28 cellular contexts compared by ENCODE assay signal in genomic region chr7:110853263-110853662, GRCh38.
"Had no signal": no experiment of that assay in that cellular context is flagged by ENCODE, and none has a peak within 500 bp of the region (broad histone marks: within the 10 kb centered on the region; RNA-seq: fewer than 3 reads in every experiment).

No MANE protein-coding gene starts in this region.

- H3K4me3 Mint-ChIP-seq: natural killer cell; nephron progenitor cell; neural progenitor cell; stimulated activated effector memory CD8-positive, alpha-beta T cell treated with anti-CD3 and anti-CD28 coated beads, Interleukin-12 subunit alpha, Interleukin-12 subunit beta, amount 100 ng/mL, for 72 hours; stimulated activated naive B cell treated with anti-CD40 and anti-IgM and Interleukin-4, amounts not matched to agents 10 μg/mL and 1 μg/mL and 100 μg/mL, for 72 hours; stimulated activated naive CD8-positive, alpha-beta T cell treated with anti-CD3 and anti-CD28 coated beads, Interleukin-15, Interleukin-2, amounts not matched to agents 100 ng/mL and 50 ng/mL, for 24 hours had no signal

- H3K4me1 Mint-ChIP-seq: natural killer cell; nephron progenitor cell; stimulated activated effector memory CD8-positive, alpha-beta T cell treated with anti-CD3 and anti-CD28 coated beads, Interleukin-12 subunit alpha, Interleukin-12 subunit beta, amount 100 ng/mL, for 72 hours; stimulated activated naive B cell treated with anti-CD40 and anti-IgM and Interleukin-4, amounts not matched to agents 10 μg/mL and 1 μg/mL and 100 μg/mL, for 72 hours had no signal

- H3K27me3 Mint-ChIP-seq: progenitor cell of endocrine pancreas; stimulated activated naive B cell treated with anti-CD40 and anti-IgM and Interleukin-4, amounts not matched to agents 10 μg/mL and 1 μg/mL and 100 μg/mL, for 72 hours; stimulated activated naive CD8-positive, alpha-beta T cell treated with anti-CD3 and anti-CD28 coated beads, Interleukin-15, Interleukin-2, amounts not matched to agents 100 ng/mL and 50 ng/mL, for 24 hours had no signal

- H3K9me3 Mint-ChIP-seq: stimulated activated effector memory CD8-positive, alpha-beta T cell treated with anti-CD3 and anti-CD28 coated beads, Interleukin-12 subunit alpha, Interleukin-12 subunit beta, amount 100 ng/mL, for 72 hours; stimulated activated naive B cell treated with anti-CD40 and anti-IgM and Interleukin-4, amounts not matched to agents 10 μg/mL and 1 μg/mL and 100 μg/mL, for 72 hours had no signal

- H3K27ac ChIP-seq: neural progenitor cell, ovary, parathyroid adenoma, psoas muscle, right lobe of liver, stomach, thoracic aorta, thyroid gland, tibial nerve, upper lobe of left lung, vagina had no signal

- H3K36me3 Mint-ChIP-seq: natural killer cell; neural progenitor cell; stimulated activated effector memory CD8-positive, alpha-beta T cell treated with anti-CD3 and anti-CD28 coated beads, Interleukin-12 subunit alpha, Interleukin-12 subunit beta, amount 100 ng/mL, for 72 hours had no signal

- H3K27ac Mint-ChIP-seq: natural killer cell; nephron progenitor cell; neural progenitor cell; progenitor cell of endocrine pancreas; stimulated activated effector memory CD8-positive, alpha-beta T cell treated with anti-CD3 and anti-CD28 coated beads, Interleukin-12 subunit alpha, Interleukin-12 subunit beta, amount 100 ng/mL, for 72 hours; stimulated activated naive B cell treated with anti-CD40 and anti-IgM and Interleukin-4, amounts not matched to agents 10 μg/mL and 1 μg/mL and 100 μg/mL, for 72 hours; stimulated activated naive CD8-positive, alpha-beta T cell treated with anti-CD3 and anti-CD28 coated beads, Interleukin-15, Interleukin-2, amounts not matched to agents 100 ng/mL and 50 ng/mL, for 24 hours had no signal

- DNase-seq: natural killer cell; nephron progenitor cell; occipital lobe; ovary; posterior cingulate gyrus; psoas muscle; right cardiac atrium; right lobe of liver; sigmoid colon; small intestine; stimulated activated CD4-positive, alpha-beta T cell treated with anti-CD3 and anti-CD28 coated beads, Interleukin-15, amount 100 ng/mL, for 24 hours; stimulated activated CD4-positive, alpha-beta T cell treated with anti-CD3 and anti-CD28 coated beads, Interleukin-2, amount 100 ng/mL, for 24 hours; stimulated activated CD4-positive, alpha-beta T cell treated with anti-CD3 and anti-CD28 coated beads, Interleukin-2, amount 100 ng/mL, for 48 hours; stimulated activated CD4-positive, alpha-beta T cell treated with anti-CD3 and anti-CD28 coated beads, Interleukin-4, amount 100 ng/mL, for 24 hours; stimulated activated naive B cell treated with anti-CD40 and anti-IgM and Interleukin-4, amounts not matched to agents 10 μg/mL and 1 μg/mL and 100 μg/mL, for 72 hours; stimulated activated naive CD4-positive, alpha-beta T cell treated with Interleukin-2 at 50 U/mL for 16 hours; stomach; thyroid gland; trophoblast cell; upper lobe of left lung had no signal
